ENCODE assay signal across 27 cellular contexts in the genomic region with DNA sequence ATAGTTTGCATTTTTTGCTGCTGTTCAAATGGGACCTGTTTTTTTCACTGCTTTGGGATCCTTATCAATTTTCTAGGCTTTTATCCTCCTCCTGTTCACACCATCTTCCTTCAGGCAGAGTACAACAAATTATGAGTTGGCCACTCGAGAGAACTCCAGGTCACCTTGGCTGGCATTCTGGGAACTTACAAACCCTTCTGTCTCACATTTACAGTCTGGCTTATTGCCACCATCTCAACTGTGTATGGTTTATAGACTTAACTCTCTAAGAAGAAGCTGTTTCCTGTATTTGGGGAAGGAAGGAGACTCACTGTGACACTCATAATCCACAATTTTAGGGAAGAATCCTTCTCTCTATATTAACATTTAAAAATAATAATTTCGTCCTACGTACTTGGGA. TPM values are rescaled to one million over a fixed set of nuclear protein-coding genes. Genes with fewer than 3 reads are reported as not detected.
"Had no signal": no experiment of that assay in that cellular context is flagged by ENCODE, and none has a peak within 500 bp of the region (broad histone marks: within the 10 kb centered on the region; RNA-seq: fewer than 3 reads in every experiment).

No MANE protein-coding gene starts in this region.

- DNase-seq: activated CD4-positive, alpha-beta T cell treated with anti-CD3 and anti-CD28 coated beads, Interleukin-2, amount 10 ng/mL, durations not matched to agents 24 days and 14 days; activated CD4-positive, alpha-beta T cell treated with anti-CD3 and anti-CD28 coated beads, Interleukin-2, amount 50 U/mL, for 4 hours; activated CD8-positive, alpha-beta T cell treated with anti-CD3 and anti-CD28 coated beads for 36 hours; activated effector memory CD4-positive, alpha-beta T cell treated with anti-CD3 and anti-CD28 coated beads, Interleukin-2, amount 50 U/mL, for 16 hours; activated naive CD4-positive, alpha-beta T cell; activated naive CD4-positive, alpha-beta T cell treated with anti-CD3 and anti-CD28 coated beads, Interleukin-2, amount 50 U/mL, for 16 hours; activated naive CD8-positive, alpha-beta T cell treated with anti-CD3 and anti-CD28 coated beads for 36 hours; activated T-cell treated with anti-CD3 and anti-CD28 coated beads, Interleukin-2, amount 50 U/mL, for 1 hour; activated T-cell treated with anti-CD3 and anti-CD28 coated beads, Interleukin-2, amount 50 U/mL, for 72 hours; amniotic stem cell; aorta; brain microvascular endothelial cell; MM.1S; MV-4-11; NCI-H1092; NCI-H1436 treated with DMSO at 0.1 percent for 48 hours; NCI-H1694 treated with DMSO at 0.1 percent for 48 hours; NCI-H2029; NCI-H345; NCI-H524 treated with DMSO at 0.1 percent for 48 hours; Peyer's patch; RPMI8226; SHP77 treated with DMSO at 0.1 percent for 48 hours; SW 1271; T-helper 1 cell; T-helper 2 cell; T-helper 9 cell had no signal

RNA-seq across cellular contexts. Expression of a gene that starts 56.2 kb away (rescaled TPM):
- polyA plus RNA-seq: aorta had no signal
